ENCODE assay signal across 1 cellular context in the genomic region with DNA sequence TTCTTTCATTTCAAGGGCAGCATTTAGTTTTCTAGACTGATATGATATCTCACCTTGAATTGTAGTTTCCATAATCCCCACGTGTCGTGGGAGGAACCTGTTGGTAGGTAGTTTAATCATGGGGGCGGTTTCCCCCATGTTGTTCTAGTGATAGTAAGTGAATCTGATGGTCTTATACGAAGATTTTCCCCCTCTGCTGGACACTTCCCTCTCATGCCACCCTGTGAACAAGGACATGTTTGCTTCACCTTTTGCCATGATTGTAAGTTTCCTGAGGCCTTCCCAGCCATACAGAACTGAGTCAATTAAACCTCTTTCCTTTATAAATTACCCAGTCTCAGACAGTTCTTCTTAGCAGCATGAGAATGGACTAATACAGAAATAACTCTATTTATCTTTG.
TF ChIP-seq lines count a peak whose summit lies in the region.

No MANE protein-coding gene starts in this region.

TF ChIP-seq in HepG2, 621 proteins besides CTCF, POLR2A, EP300 and RAD21 (continued from another document):
- TF ChIP-seq, protein P1, sequence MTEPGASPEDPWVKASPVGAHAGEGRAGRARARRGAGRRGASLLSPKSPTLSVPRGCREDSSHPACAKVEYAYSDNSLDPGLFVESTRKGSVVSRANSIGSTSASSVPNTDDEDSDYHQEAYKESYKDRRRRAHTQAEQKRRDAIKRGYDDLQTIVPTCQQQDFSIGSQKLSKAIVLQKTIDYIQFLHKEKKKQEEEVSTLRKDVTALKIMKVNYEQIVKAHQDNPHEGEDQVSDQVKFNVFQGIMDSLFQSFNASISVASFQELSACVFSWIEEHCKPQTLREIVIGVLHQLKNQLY (CRISPR knock-in tag; IDR thresholded peaks at IDR 0.05) = no peak
- TF ChIP-seq SRSF1 (optimal IDR thresholded peaks at IDR 0.05; ENCODE audit: low read depth, low read length) = no peak
- TF ChIP-seq HIVEP1 (CRISPR knock-in tag; IDR thresholded peaks at IDR 0.05) = no peak
- TF ChIP-seq NR3C1 (CRISPR knock-in tag; IDR thresholded peaks at IDR 0.05) = no peak
- no peak for TF ChIP-seq MXD3 (CRISPR knock-in tag; IDR thresholded peaks at IDR 0.05)
- no peak for TF ChIP-seq HOMEZ (CRISPR knock-in tag; IDR thresholded peaks at IDR 0.05; ENCODE audit: low read depth)
TF ChIP-seq in HepG2: peak in this region for 0.
